ENCODE assay signal across 2 cellular contexts in the genomic region with DNA sequence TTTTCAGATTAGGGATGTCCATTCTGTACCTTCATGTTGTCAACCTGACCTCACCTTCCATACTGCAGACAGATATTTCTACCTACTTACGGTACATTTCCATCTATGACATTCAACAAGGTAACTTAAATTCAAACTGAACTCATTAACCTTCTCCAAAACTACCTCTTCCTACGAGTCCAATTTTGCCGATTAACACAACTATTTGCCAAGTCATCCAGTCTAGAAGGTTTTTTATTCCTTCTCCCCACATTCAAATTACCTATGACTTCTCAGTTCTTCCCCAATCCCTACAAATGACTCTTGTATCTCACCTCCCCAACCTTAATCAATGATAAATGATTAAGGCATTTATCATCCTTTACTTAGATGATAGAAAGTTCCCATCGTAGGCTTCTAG.
A peak's percentile ranks its signal among the peaks of the same experiment; 100 is the strongest.
TF ChIP-seq lines count a peak whose summit lies in the region.

No MANE protein-coding gene starts in this region.

TF ChIP-seq in HepG2, 621 proteins besides CTCF, POLR2A, EP300 and RAD21:
- no peak for TF ChIP-seq KAT7 (CRISPR knock-in tag; IDR thresholded peaks at IDR 0.05; ENCODE audit: borderline replicate concordance)
- no peak for TF ChIP-seq CC2D1A (CRISPR knock-in tag; IDR thresholded peaks at IDR 0.05)
- TF ChIP-seq SOX13 (IDR thresholded peaks at IDR 0.05) = no peak
- no peak for TF ChIP-seq SOX13 (CRISPR knock-in tag; conservative IDR thresholded peaks at IDR 0.05 in 1 of 2, IDR thresholded peaks at IDR 0.05 in 1 of 2)
- no peak for TF ChIP-seq GFI1 (CRISPR knock-in tag; IDR thresholded peaks at IDR 0.05; ENCODE audit: borderline replicate concordance)
- no peak for TF ChIP-seq SNAI1 (CRISPR knock-in tag; IDR thresholded peaks at IDR 0.05; ENCODE audit: borderline replicate concordance)
- no peak for TF ChIP-seq PAX8 (CRISPR knock-in tag; IDR thresholded peaks at IDR 0.05; ENCODE audit: borderline replicate concordance)
- TF ChIP-seq, protein P1, sequence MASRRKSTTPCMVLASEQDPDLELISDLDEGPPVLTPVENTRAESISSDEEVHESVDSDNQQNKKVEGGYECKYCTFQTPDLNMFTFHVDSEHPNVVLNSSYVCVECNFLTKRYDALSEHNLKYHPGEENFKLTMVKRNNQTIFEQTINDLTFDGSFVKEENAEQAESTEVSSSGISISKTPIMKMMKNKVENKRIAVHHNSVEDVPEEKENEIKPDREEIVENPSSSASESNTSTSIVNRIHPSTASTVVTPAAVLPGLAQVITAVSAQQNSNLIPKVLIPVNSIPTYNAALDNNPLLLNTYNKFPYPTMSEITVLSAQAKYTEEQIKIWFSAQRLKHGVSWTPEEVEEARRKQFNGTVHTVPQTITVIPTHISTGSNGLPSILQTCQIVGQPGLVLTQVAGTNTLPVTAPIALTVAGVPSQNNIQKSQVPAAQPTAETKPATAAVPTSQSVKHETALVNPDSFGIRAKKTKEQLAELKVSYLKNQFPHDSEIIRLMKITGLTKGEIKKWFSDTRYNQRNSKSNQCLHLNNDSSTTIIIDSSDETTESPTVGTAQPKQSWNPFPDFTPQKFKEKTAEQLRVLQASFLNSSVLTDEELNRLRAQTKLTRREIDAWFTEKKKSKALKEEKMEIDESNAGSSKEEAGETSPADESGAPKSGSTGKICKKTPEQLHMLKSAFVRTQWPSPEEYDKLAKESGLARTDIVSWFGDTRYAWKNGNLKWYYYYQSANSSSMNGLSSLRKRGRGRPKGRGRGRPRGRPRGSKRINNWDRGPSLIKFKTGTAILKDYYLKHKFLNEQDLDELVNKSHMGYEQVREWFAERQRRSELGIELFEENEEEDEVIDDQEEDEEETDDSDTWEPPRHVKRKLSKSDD (CRISPR knock-in tag; IDR thresholded peaks at IDR 0.05; ENCODE audit: low read depth) = no peak
- TF ChIP-seq POLR2AphosphoS5 (IDR thresholded peaks at IDR 0.05; ENCODE audit: low read depth, low read length) = no peak
- TF ChIP-seq MAFF (IDR thresholded peaks at IDR 0.05; ENCODE audit: low read depth, low read length) = peak; percentile 54; the same call in 1 of the 2 replicates
- no peak for TF ChIP-seq SIX1 (CRISPR knock-in tag; IDR thresholded peaks at IDR 0.05; ENCODE audit: borderline replicate concordance)
- TF ChIP-seq, protein P2, sequence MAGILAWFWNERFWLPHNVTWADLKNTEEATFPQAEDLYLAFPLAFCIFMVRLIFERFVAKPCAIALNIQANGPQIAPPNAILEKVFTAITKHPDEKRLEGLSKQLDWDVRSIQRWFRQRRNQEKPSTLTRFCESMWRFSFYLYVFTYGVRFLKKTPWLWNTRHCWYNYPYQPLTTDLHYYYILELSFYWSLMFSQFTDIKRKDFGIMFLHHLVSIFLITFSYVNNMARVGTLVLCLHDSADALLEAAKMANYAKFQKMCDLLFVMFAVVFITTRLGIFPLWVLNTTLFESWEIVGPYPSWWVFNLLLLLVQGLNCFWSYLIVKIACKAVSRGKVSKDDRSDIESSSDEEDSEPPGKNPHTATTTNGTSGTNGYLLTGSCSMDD (CRISPR knock-in tag; IDR thresholded peaks at IDR 0.05) = no peak
- peak; percentile 83 for TF ChIP-seq NFE2L2 (IDR thresholded peaks at IDR 0.05; ENCODE audit: low read length)
- TF ChIP-seq MAFK (conservative IDR thresholded peaks at IDR 0.05 in 1 of 2, IDR thresholded peaks at IDR 0.05 in 1 of 2; ENCODE audit: low read length in 2 of 2) = peak in 1 of 2 experiments; percentile 57; a peak in 3 of 4 replicates
- no peak for TF ChIP-seq SP1 (IDR thresholded peaks at IDR 0.05)
- no peak for TF ChIP-seq SP1 (CRISPR knock-in tag; IDR thresholded peaks at IDR 0.05)

TF ChIP-seq in K562, 482 proteins besides CTCF, POLR2A, EP300 and RAD21:
- TF ChIP-seq PHB (CRISPR knock-in tag; IDR thresholded peaks at IDR 0.05) (no peak), CC2D1A (IDR thresholded peaks at IDR 0.05) (no peak), XRCC3 (IDR thresholded peaks at IDR 0.05) (no peak), ZNF436 (CRISPR knock-in tag; IDR thresholded peaks at IDR 0.05) (no peak), ZNF316 (IDR thresholded peaks at IDR 0.05) (0 out of 2 replicates have a peak, but pooled peaks have one; percentile 32), MTA1 (IDR thresholded peaks at IDR 0.05; ENCODE audit: borderline replicate concordance) (no peak)
- TF ChIP-seq, protein P3, sequence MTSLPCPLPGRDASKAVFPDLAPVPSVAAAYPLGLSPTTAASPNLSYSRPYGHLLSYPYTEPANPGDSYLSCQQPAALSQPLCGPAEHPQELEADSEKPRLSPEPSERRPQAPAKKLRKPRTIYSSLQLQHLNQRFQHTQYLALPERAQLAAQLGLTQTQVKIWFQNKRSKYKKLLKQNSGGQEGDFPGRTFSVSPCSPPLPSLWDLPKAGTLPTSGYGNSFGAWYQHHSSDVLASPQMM (CRISPR knock-in tag; IDR thresholded peaks at IDR 0.05) = no peak
TF ChIP-seq in K562: peak in this region for 1.
